1 cellular context compared by ENCODE assay signal in genomic region chr3:156760333-156760732, GRCh38.
TF ChIP-seq lines count a peak whose summit lies in the region.

No MANE protein-coding gene starts in this region.

TF ChIP-seq in K562, 482 proteins besides CTCF, POLR2A, EP300 and RAD21 (continued from another document and continues in another):
- TF ChIP-seq MGA (IDR thresholded peaks at IDR 0.05) (peak; percentile 39; the same call in 1 of the 2 replicates), CBX1 (IDR thresholded peaks at IDR 0.05; ENCODE audit: low read depth) (no peak), POLR2AphosphoS2 (IDR thresholded peaks at IDR 0.05; ENCODE audit: low read length) (no peak), ZNF696 (CRISPR knock-in tag; conservative IDR thresholded peaks at IDR 0.05) (no peak), HDAC1 (IDR thresholded peaks at IDR 0.05) (0 out of 4 replicates have a peak, but pooled peaks of 1 of the 2 experiments have one; percentile 13), ZBTB49 (CRISPR knock-in tag; IDR thresholded peaks at IDR 0.05; ENCODE audit: borderline replicate concordance) (no peak), ZNF436 (CRISPR knock-in tag; IDR thresholded peaks at IDR 0.05) (no peak), STAT5B (CRISPR knock-in tag; IDR thresholded peaks at IDR 0.05) (no peak), FOXM1 (IDR thresholded peaks at IDR 0.05; ENCODE audit: low read depth) (no peak), FOXM1 (CRISPR knock-in tag; IDR thresholded peaks at IDR 0.05; ENCODE audit: low read depth) (no peak), MYNN (IDR thresholded peaks at IDR 0.05) (no peak), MYNN (CRISPR knock-in tag; IDR thresholded peaks at IDR 0.05) (no peak), ZNF134 (CRISPR knock-in tag; conservative IDR thresholded peaks at IDR 0.05) (no peak), NR2C1 (IDR thresholded peaks at IDR 0.05) (no peak), NR2C1 (tag; IDR thresholded peaks at IDR 0.05) (no peak), LCOR (CRISPR knock-in tag; IDR thresholded peaks at IDR 0.05) (no peak), NFIX (CRISPR knock-in tag; IDR thresholded peaks at IDR 0.05; ENCODE audit: low read depth) (no peak), TAF9B (IDR thresholded peaks at IDR 0.05; ENCODE audit: partially characterized antibody) (no peak), SLC30A9 (CRISPR knock-in tag; IDR thresholded peaks at IDR 0.05) (no peak), TSC22D4 (tag; IDR thresholded peaks at IDR 0.05) (no peak), ZKSCAN3 (CRISPR knock-in tag; IDR thresholded peaks at IDR 0.05) (no peak), ZNF253 (CRISPR knock-in tag; conservative IDR thresholded peaks at IDR 0.05) (no peak), RNF2 (IDR thresholded peaks at IDR 0.05) (no peak), ZNF766 (CRISPR knock-in tag; conservative IDR thresholded peaks at IDR 0.05) (no peak), SIX5 (IDR thresholded peaks at IDR 0.05; ENCODE audit: borderline replicate concordance in 1 of 2, insufficient read depth in 1 of 2, low read depth in 1 of 2, low read length in 2 of 2) (no peak), ZNF561 (CRISPR knock-in tag; conservative IDR thresholded peaks at IDR 0.05) (no peak), L3MBTL2 (IDR thresholded peaks at IDR 0.05) (peak; percentile 21; the same call in 1 of the 2 replicates), ZNF717 (CRISPR knock-in tag; IDR thresholded peaks at IDR 0.05) (no peak), ZNF586 (CRISPR knock-in tag; conservative IDR thresholded peaks at IDR 0.05) (no peak), HDAC3 (IDR thresholded peaks at IDR 0.05; ENCODE audit: borderline replicate concordance, partially characterized antibody) (no peak), ELF1 (tag; IDR thresholded peaks at IDR 0.05) (no peak), ZNF707 (CRISPR knock-in tag; conservative IDR thresholded peaks at IDR 0.05) (no peak), ARID1B (IDR thresholded peaks at IDR 0.05) (peak; percentile 41), GATAD2A (IDR thresholded peaks at IDR 0.05) (no peak), ZNF143 (CRISPR knock-in tag; IDR thresholded peaks at IDR 0.05) (no peak), BRD4 (IDR thresholded peaks at IDR 0.05) (no peak), PTTG1 (tag; IDR thresholded peaks at IDR 0.05; ENCODE audit: low read depth) (no peak), FOXK2 (conservative IDR thresholded peaks at IDR 0.05 in 1 of 2, IDR thresholded peaks at IDR 0.05 in 1 of 2; ENCODE audit: low read depth in 2 of 2) (no peak), CBX3 (IDR thresholded peaks at IDR 0.05; ENCODE audit: borderline replicate concordance in 1 of 2, low read length in 2 of 2) (no peak), GTF2B (IDR thresholded peaks at IDR 0.05; ENCODE audit: extremely low read depth, insufficient read length) (no peak), ZNF212 (CRISPR knock-in tag; IDR thresholded peaks at IDR 0.05) (no peak), ESRRB (CRISPR knock-in tag; IDR thresholded peaks at IDR 0.05; ENCODE audit: borderline replicate concordance) (no peak), TEAD1 (CRISPR knock-in tag; IDR thresholded peaks at IDR 0.05) (no peak), POLR3A (IDR thresholded peaks at IDR 0.05; ENCODE audit: borderline replicate concordance, extremely low read depth, insufficient read depth, insufficient read length) (no peak)
- TF ChIP-seq, protein P1, sequence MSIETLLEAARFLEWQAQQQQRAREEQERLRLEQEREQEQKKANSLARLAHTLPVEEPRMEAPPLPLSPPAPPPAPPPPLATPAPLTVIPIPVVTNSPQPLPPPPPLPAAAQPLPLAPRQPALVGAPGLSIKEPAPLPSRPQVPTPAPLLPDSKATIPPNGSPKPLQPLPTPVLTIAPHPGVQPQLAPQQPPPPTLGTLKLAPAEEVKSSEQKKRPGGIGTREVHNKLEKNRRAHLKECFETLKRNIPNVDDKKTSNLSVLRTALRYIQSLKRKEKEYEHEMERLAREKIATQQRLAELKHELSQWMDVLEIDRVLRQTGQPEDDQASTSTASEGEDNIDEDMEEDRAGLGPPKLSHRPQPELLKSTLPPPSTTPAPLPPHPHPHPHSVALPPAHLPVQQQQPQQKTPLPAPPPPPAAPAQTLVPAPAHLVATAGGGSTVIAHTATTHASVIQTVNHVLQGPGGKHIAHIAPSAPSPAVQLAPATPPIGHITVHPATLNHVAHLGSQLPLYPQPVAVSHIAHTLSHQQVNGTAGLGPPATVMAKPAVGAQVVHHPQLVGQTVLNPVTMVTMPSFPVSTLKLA (conservative IDR thresholded peaks at IDR 0.05): no peak
- TF ChIP-seq, protein P2, sequence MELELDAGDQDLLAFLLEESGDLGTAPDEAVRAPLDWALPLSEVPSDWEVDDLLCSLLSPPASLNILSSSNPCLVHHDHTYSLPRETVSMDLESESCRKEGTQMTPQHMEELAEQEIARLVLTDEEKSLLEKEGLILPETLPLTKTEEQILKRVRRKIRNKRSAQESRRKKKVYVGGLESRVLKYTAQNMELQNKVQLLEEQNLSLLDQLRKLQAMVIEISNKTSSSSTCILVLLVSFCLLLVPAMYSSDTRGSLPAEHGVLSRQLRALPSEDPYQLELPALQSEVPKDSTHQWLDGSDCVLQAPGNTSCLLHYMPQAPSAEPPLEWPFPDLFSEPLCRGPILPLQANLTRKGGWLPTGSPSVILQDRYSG (tag; conservative IDR thresholded peaks at IDR 0.05; ENCODE audit: low read depth): no peak
- TF ChIP-seq, protein P3, sequence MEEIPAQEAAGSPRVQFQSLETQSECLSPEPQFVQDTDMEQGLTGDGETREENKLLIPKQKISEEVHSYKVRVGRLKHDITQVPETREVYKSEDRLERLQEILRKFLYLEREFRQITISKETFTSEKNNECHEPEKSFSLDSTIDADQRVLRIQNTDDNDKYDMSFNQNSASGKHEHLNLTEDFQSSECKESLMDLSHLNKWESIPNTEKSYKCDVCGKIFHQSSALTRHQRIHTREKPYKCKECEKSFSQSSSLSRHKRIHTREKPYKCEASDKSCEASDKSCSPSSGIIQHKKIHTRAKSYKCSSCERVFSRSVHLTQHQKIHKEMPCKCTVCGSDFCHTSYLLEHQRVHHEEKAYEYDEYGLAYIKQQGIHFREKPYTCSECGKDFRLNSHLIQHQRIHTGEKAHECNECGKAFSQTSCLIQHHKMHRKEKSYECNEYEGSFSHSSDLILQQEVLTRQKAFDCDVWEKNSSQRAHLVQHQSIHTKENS (CRISPR knock-in tag; IDR thresholded peaks at IDR 0.05): no peak
- TF ChIP-seq, protein P4, sequence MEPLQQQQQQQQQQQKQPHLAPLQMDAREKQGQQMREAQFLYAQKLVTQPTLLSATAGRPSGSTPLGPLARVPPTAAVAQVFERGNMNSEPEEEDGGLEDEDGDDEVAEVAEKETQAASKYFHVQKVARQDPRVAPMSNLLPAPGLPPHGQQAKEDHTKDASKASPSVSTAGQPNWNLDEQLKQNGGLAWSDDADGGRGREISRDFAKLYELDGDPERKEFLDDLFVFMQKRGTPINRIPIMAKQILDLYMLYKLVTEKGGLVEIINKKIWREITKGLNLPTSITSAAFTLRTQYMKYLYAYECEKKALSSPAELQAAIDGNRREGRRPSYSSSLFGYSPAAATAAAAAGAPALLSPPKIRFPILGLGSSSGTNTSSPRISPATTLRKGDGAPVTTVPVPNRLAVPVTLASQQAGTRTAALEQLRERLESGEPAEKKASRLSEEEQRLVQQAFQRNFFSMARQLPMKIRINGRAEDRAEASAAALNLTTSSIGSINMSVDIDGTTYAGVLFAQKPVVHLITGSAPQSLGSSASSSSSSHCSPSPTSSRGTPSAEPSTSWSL (CRISPR knock-in tag; IDR thresholded peaks at IDR 0.05; ENCODE audit: borderline replicate concordance): no peak
- TF ChIP-seq, protein P5, sequence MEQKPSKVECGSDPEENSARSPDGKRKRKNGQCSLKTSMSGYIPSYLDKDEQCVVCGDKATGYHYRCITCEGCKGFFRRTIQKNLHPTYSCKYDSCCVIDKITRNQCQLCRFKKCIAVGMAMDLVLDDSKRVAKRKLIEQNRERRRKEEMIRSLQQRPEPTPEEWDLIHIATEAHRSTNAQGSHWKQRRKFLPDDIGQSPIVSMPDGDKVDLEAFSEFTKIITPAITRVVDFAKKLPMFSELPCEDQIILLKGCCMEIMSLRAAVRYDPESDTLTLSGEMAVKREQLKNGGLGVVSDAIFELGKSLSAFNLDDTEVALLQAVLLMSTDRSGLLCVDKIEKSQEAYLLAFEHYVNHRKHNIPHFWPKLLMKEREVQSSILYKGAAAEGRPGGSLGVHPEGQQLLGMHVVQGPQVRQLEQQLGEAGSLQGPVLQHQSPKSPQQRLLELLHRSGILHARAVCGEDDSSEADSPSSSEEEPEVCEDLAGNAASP (IDR thresholded peaks at IDR 0.05): no peak
